ENCODE assay signal across 8 cellular contexts in the genomic region with DNA sequence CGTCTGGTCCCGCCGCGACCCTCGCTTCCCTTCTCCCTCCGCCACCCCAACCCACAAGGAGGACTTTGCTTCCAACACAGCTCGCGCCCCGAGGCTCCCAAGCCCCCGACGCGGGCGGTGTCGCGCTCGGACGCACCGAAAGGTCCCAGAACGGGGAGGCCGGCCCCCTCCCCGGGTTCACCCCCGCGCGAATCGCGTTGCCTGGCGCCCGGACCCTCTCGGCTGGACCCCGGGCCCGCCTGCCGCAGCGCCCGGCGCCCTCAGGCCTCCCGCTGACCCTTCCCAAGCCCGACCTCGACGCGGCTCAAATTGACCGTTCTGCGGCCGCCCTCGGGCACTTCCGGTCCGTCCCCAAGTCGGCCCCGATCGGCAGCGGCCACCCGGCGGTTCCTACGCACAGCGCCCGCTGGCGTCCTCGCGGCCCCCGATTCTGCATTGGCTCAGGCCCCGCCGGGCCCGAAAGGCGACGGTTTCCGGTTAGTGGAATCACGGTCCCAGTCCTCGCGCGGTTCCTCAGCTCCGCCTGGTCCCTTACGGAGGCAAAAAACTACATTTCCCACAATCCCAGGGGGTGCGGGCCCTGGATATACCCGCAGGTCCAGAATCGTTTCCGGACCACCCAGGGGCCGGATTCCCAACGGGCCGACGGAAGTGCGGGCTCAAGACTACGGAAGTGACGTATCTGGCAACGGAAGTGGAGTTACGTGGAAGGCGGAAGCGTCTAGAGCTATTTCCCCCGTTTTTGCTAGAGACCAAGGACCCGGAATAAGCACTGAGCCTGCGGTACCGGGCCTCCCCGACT.
DNase-seq lines count a peak whose midpoint lies in the region; ATAC-seq lines count a peak whose summit lies in the region.

TSS of gene AURKAIP1 (minus strand) at position 347 of the 802 bp plus-strand sequence. CDS start 451 bp downstream, outside the sequence.

- DNase-seq in AG20443 (ENCODE audit: low spot score), result peak; percentile 98
- peak; percentile 99 to 100 for DNase-seq in NCI-H446 (lab: John Stamatoyannopoulos, UW)
- DNase-seq in activated CD4-positive, CD25-positive, alpha-beta regulatory T cell treated with anti-CD3 and anti-CD28 coated beads, Interleukin-2, amount 50 U/mL, for 16 hours (ENCODE audit: low read depth, low spot score), result peak; percentile 91
- peak; percentile 83 to 94 for DNase-seq in central memory CD8-positive, alpha-beta T cell (ENCODE audit: low spot score in 2 of 2)
- DNase-seq in iris pigment epithelial cell (ENCODE audit: low read depth), result peak; percentile 100
- DNase-seq in stimulated activated CD4-positive, alpha-beta T cell treated with anti-CD3 and anti-CD28 coated beads, Interleukin-12 subunit alpha, Interleukin-12 subunit beta, amount 100 ng/mL, for 24 hours (ENCODE audit: low read depth in 2 of 2), result peak; percentile 93

- H3K9me3 Mint-ChIP-seq in central memory CD8-positive, alpha-beta T cell, result no peaks in the 10 kb centered on the region

- H3K36me3 Mint-ChIP-seq in central memory CD8-positive, alpha-beta T cell (ENCODE audit: insufficient read depth), result peaks cover 17% of the 10 kb centered on the region

- peaks cover 10% of the 10 kb centered on the region for H3K4me1 Mint-ChIP-seq in central memory CD8-positive, alpha-beta T cell

- ATAC-seq in GM19025 (IDR thresholded peaks at IDR 0.05; ENCODE audit: low read depth, unreplicated experiment), result peak; percentile 83
- ATAC-seq in HG03342 (IDR thresholded peaks at IDR 0.05; ENCODE audit: unreplicated experiment), result peak; percentile 86
- ATAC-seq in central memory CD8-positive, alpha-beta T cell (replicated peaks; ENCODE audit: extremely low read depth, poor library complexity, severe bottlenecking), result peak; percentile 71

- H3K4me3 Mint-ChIP-seq in central memory CD8-positive, alpha-beta T cell, result peak within 1 kb of the TSS; percentile 88

- H3K27me3 Mint-ChIP-seq in central memory CD8-positive, alpha-beta T cell, result no peaks in the 10 kb centered on the region

- peak within 1 kb of the TSS; percentile 96 for H3K27ac Mint-ChIP-seq in central memory CD8-positive, alpha-beta T cell (ENCODE audit: low read depth)

Comparison
In these comparisons a context has a peak if more than half of its experiments do, and no peak if none do; other contexts are left out.
1. Peak in every context shown above with its lines: DNase-seq and ATAC-seq.